ENCODE assay signal across 1 cellular context in the genomic region with DNA sequence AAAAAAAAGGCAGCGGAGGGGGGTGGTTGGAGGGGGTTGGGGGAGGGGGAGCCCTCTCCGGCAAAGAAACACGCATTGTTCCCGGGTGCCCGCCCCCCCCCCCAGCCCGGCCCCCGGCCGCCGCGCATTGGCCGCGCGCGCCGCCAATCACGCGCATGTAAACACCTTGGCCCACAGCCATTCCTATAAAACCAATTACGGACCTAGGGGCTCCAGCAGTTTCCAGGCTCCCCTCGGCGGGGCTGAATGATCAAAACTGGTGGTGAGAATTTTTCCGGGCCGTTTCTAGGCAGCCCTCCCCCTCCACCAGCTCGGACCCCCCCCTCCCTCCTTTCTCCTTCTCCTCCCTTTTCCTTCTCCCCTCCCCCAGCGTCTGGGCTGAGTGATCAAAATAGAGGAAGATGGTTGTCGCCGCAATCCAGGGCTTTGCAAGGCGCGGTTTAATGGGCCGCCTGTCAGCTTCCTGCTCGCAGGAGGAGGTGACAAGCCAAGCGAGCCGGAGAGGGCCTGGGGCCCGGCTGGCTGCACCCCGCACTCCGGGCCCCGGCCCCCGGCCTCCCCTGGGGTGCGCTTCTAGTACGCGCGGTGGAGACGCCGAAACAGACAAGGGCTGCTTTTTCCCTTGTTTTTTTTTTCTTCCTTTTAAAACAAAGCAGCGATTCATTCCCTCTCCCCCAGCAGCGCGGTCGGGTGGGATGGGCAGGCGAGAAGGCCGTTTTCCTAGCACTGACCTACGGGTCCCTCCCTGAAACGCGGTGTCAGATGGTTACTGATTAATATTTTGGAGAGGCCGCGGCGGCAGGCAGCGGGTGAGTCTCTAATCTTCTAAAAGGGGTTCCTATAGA.
TF ChIP-seq lines count a peak whose summit lies in the region.

No MANE protein-coding gene starts in this region.

TF ChIP-seq in HepG2, 621 proteins besides CTCF, POLR2A, EP300 and RAD21 (continued from another document and continues in another):
- TF ChIP-seq SRY (CRISPR knock-in tag; IDR thresholded peaks at IDR 0.05) (peak; percentile 29; the same call in 1 of the 2 replicates), RBFOX2 (IDR thresholded peaks at IDR 0.05; ENCODE audit: low read depth, low read length) (no peak), PLRG1 (conservative IDR thresholded peaks at IDR 0.05) (no peak), RAD51 (IDR thresholded peaks at IDR 0.05; ENCODE audit: borderline replicate concordance) (no peak), NR2F1 (CRISPR knock-in tag; IDR thresholded peaks at IDR 0.05) (0 out of 4 replicates have a peak, but pooled peaks of 1 of the 2 experiments have one; percentile 15), PAF1 (CRISPR knock-in tag; IDR thresholded peaks at IDR 0.05) (no peak; the same call in 1 of the 2 replicates), PHF5A (CRISPR knock-in tag; IDR thresholded peaks at IDR 0.05; ENCODE audit: low read depth, unreplicated experiment) (no peak), MIER3 (CRISPR knock-in tag; IDR thresholded peaks at IDR 0.05; ENCODE audit: borderline replicate concordance) (no peak), GTF2F1 (IDR thresholded peaks at IDR 0.05; ENCODE audit: low read length) (no peak), XBP1 (CRISPR knock-in tag; IDR thresholded peaks at IDR 0.05) (no peak), ZNF263 (CRISPR knock-in tag; IDR thresholded peaks at IDR 0.05) (no peak), PAWR (CRISPR knock-in tag; IDR thresholded peaks at IDR 0.05; ENCODE audit: borderline replicate concordance) (no peak), POLR2G (IDR thresholded peaks at IDR 0.05; ENCODE audit: low read depth, low read length) (peak; percentile 83), NFE2 (CRISPR knock-in tag; IDR thresholded peaks at IDR 0.05) (no peak), ZNF17 (CRISPR knock-in tag; IDR thresholded peaks at IDR 0.05) (no peak), NFE2L1 (CRISPR knock-in tag; IDR thresholded peaks at IDR 0.05; ENCODE audit: borderline replicate concordance) (no peak), ZFP1 (CRISPR knock-in tag; IDR thresholded peaks at IDR 0.05) (peak; percentile 29; the same call in 1 of the 2 replicates), ETV5 (CRISPR knock-in tag; IDR thresholded peaks at IDR 0.05; ENCODE audit: borderline replicate concordance) (no peak), NFE2L2 (IDR thresholded peaks at IDR 0.05; ENCODE audit: low read length) (no peak), NAIF1 (CRISPR knock-in tag; IDR thresholded peaks at IDR 0.05; ENCODE audit: borderline replicate concordance) (no peak)
- TF ChIP-seq, protein P1, sequence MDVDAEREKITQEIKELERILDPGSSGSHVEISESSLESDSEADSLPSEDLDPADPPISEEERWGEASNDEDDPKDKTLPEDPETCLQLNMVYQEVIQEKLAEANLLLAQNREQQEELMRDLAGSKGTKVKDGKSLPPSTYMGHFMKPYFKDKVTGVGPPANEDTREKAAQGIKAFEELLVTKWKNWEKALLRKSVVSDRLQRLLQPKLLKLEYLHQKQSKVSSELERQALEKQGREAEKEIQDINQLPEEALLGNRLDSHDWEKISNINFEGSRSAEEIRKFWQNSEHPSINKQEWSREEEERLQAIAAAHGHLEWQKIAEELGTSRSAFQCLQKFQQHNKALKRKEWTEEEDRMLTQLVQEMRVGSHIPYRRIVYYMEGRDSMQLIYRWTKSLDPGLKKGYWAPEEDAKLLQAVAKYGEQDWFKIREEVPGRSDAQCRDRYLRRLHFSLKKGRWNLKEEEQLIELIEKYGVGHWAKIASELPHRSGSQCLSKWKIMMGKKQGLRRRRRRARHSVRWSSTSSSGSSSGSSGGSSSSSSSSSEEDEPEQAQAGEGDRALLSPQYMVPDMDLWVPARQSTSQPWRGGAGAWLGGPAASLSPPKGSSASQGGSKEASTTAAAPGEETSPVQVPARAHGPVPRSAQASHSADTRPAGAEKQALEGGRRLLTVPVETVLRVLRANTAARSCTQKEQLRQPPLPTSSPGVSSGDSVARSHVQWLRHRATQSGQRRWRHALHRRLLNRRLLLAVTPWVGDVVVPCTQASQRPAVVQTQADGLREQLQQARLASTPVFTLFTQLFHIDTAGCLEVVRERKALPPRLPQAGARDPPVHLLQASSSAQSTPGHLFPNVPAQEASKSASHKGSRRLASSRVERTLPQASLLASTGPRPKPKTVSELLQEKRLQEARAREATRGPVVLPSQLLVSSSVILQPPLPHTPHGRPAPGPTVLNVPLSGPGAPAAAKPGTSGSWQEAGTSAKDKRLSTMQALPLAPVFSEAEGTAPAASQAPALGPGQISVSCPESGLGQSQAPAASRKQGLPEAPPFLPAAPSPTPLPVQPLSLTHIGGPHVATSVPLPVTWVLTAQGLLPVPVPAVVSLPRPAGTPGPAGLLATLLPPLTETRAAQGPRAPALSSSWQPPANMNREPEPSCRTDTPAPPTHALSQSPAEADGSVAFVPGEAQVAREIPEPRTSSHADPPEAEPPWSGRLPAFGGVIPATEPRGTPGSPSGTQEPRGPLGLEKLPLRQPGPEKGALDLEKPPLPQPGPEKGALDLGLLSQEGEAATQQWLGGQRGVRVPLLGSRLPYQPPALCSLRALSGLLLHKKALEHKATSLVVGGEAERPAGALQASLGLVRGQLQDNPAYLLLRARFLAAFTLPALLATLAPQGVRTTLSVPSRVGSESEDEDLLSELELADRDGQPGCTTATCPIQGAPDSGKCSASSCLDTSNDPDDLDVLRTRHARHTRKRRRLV (CRISPR knock-in tag; IDR thresholded peaks at IDR 0.05), result no peak
- TF ChIP-seq, protein P2, sequence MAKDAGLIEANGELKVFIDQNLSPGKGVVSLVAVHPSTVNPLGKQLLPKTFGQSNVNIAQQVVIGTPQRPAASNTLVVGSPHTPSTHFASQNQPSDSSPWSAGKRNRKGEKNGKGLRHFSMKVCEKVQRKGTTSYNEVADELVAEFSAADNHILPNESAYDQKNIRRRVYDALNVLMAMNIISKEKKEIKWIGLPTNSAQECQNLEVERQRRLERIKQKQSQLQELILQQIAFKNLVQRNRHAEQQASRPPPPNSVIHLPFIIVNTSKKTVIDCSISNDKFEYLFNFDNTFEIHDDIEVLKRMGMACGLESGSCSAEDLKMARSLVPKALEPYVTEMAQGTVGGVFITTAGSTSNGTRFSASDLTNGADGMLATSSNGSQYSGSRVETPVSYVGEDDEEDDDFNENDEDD (CRISPR knock-in tag; IDR thresholded peaks at IDR 0.05; ENCODE audit: borderline replicate concordance), result no peak
- TF ChIP-seq, protein P3, sequence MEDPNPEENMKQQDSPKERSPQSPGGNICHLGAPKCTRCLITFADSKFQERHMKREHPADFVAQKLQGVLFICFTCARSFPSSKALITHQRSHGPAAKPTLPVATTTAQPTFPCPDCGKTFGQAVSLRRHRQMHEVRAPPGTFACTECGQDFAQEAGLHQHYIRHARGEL (CRISPR knock-in tag; IDR thresholded peaks at IDR 0.05), result no peak
- TF ChIP-seq, protein P4, sequence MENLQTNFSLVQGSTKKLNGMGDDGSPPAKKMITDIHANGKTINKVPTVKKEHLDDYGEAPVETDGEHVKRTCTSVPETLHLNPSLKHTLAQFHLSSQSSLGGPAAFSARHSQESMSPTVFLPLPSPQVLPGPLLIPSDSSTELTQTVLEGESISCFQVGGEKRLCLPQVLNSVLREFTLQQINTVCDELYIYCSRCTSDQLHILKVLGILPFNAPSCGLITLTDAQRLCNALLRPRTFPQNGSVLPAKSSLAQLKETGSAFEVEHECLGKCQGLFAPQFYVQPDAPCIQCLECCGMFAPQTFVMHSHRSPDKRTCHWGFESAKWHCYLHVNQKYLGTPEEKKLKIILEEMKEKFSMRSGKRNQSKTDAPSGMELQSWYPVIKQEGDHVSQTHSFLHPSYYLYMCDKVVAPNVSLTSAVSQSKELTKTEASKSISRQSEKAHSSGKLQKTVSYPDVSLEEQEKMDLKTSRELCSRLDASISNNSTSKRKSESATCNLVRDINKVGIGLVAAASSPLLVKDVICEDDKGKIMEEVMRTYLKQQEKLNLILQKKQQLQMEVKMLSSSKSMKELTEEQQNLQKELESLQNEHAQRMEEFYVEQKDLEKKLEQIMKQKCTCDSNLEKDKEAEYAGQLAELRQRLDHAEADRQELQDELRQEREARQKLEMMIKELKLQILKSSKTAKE (CRISPR knock-in tag; IDR thresholded peaks at IDR 0.05; ENCODE audit: borderline replicate concordance), result no peak
- TF ChIP-seq, protein P5, sequence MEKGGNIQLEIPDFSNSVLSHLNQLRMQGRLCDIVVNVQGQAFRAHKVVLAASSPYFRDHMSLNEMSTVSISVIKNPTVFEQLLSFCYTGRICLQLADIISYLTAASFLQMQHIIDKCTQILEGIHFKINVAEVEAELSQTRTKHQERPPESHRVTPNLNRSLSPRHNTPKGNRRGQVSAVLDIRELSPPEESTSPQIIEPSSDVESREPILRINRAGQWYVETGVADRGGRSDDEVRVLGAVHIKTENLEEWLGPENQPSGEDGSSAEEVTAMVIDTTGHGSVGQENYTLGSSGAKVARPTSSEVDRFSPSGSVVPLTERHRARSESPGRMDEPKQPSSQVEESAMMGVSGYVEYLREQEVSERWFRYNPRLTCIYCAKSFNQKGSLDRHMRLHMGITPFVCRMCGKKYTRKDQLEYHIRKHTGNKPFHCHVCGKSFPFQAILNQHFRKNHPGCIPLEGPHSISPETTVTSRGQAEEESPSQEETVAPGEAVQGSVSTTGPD (CRISPR knock-in tag; IDR thresholded peaks at IDR 0.05), result no peak
- TF ChIP-seq, protein P6, sequence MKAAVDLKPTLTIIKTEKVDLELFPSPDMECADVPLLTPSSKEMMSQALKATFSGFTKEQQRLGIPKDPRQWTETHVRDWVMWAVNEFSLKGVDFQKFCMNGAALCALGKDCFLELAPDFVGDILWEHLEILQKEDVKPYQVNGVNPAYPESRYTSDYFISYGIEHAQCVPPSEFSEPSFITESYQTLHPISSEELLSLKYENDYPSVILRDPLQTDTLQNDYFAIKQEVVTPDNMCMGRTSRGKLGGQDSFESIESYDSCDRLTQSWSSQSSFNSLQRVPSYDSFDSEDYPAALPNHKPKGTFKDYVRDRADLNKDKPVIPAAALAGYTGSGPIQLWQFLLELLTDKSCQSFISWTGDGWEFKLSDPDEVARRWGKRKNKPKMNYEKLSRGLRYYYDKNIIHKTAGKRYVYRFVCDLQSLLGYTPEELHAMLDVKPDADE (CRISPR knock-in tag; IDR thresholded peaks at IDR 0.05), result no peak
- TF ChIP-seq, protein P7, sequence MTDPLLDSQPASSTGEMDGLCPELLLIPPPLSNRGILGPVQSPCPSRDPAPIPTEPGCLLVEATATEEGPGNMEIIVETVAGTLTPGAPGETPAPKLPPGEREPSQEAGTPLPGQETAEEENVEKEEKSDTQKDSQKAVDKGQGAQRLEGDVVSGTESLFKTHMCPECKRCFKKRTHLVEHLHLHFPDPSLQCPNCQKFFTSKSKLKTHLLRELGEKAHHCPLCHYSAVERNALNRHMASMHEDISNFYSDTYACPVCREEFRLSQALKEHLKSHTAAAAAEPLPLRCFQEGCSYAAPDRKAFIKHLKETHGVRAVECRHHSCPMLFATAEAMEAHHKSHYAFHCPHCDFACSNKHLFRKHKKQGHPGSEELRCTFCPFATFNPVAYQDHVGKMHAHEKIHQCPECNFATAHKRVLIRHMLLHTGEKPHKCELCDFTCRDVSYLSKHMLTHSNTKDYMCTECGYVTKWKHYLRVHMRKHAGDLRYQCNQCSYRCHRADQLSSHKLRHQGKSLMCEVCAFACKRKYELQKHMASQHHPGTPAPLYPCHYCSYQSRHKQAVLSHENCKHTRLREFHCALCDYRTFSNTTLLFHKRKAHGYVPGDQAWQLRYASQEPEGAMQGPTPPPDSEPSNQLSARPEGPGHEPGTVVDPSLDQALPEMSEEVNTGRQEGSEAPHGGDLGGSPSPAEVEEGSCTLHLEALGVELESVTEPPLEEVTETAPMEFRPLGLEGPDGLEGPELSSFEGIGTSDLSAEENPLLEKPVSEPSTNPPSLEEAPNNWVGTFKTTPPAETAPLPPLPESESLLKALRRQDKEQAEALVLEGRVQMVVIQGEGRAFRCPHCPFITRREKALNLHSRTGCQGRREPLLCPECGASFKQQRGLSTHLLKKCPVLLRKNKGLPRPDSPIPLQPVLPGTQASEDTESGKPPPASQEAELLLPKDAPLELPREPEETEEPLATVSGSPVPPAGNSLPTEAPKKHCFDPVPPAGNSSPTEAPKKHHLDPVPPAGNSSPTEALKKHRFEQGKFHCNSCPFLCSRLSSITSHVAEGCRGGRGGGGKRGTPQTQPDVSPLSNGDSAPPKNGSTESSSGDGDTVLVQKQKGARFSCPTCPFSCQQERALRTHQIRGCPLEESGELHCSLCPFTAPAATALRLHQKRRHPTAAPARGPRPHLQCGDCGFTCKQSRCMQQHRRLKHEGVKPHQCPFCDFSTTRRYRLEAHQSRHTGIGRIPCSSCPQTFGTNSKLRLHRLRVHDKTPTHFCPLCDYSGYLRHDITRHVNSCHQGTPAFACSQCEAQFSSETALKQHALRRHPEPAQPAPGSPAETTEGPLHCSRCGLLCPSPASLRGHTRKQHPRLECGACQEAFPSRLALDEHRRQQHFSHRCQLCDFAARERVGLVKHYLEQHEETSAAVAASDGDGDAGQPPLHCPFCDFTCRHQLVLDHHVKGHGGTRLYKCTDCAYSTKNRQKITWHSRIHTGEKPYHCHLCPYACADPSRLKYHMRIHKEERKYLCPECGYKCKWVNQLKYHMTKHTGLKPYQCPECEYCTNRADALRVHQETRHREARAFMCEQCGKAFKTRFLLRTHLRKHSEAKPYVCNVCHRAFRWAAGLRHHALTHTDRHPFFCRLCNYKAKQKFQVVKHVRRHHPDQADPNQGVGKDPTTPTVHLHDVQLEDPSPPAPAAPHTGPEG (CRISPR knock-in tag; IDR thresholded peaks at IDR 0.05), result peak; percentile 54; the same call in 1 of the 2 replicates
- TF ChIP-seq, protein P8, sequence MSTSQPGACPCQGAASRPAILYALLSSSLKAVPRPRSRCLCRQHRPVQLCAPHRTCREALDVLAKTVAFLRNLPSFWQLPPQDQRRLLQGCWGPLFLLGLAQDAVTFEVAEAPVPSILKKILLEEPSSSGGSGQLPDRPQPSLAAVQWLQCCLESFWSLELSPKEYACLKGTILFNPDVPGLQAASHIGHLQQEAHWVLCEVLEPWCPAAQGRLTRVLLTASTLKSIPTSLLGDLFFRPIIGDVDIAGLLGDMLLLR (CRISPR knock-in tag; IDR thresholded peaks at IDR 0.05), result no peak
- TF ChIP-seq, protein P9, sequence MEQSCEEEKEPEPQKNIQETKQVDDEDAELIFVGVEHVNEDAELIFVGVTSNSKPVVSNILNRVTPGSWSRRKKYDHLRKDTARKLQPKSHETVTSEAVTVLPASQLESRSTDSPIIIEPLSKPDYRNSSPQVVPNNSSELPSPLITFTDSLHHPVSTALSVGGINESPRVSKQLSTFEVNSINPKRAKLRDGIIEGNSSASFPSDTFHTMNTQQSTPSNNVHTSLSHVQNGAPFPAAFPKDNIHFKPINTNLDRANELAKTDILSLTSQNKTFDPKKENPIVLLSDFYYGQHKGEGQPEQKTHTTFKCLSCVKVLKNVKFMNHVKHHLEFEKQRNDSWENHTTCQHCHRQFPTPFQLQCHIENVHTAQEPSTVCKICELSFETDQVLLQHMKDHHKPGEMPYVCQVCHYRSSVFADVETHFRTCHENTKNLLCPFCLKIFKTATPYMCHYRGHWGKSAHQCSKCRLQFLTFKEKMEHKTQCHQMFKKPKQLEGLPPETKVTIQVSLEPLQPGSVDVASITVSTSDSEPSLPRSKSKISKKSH (CRISPR knock-in tag; IDR thresholded peaks at IDR 0.05; ENCODE audit: borderline replicate concordance), result 0 out of 2 replicates have a peak, but pooled peaks have one; percentile 20
- TF ChIP-seq, protein P10, sequence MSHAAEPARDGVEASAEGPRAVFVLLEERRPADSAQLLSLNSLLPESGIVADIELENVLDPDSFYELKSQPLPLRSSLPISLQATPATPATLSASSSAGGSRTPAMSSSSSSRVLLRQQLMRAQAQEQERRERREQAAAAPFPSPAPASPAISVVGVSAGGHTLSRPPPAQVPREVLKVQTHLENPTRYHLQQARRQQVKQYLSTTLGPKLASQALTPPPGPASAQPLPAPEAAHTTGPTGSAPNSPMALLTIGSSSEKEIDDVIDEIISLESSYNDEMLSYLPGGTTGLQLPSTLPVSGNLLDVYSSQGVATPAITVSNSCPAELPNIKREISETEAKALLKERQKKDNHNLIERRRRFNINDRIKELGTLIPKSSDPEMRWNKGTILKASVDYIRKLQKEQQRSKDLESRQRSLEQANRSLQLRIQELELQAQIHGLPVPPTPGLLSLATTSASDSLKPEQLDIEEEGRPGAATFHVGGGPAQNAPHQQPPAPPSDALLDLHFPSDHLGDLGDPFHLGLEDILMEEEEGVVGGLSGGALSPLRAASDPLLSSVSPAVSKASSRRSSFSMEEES (CRISPR knock-in tag; IDR thresholded peaks at IDR 0.05), result peak; percentile 36; the same call in 1 of the 2 replicates
